Comparison of ENCODE assay signal across 8 cellular contexts in the genomic region with DNA sequence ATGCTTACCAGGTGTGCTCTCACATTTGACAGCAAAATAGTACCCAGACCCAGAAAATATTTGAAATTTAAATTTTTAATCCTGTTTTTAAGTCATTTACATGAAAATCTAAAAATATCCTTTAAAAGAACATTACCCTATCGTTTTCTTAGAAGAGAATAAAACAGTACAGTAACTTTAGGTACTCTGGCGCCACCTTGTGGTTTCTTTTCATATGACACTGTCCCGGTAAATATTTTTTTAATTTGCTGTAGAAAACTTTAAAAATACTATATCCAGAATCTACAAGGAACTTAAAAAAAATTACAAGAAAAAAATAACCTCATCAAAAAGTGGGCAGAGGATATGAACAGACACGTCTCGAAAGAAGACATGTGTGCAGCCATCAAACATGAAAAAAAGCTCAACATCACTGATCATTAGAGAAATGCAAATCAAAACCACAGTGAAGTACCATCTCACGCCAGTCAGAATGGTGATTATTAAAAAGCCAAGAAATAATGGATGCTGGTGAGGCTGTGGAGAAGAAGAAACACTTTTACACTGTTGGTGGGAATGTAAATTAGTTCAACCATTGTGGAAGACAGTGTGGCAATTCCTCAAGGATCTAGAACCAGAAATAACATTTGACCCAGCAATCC.
DNase-seq lines count a peak whose midpoint lies in the region; ATAC-seq and TF ChIP-seq lines count a peak whose summit lies in the region.

No MANE protein-coding gene starts in this region.

- H3K4me3 ChIP-seq in vagina = no peak overlapping the region

- no peaks in the 10 kb centered on the region for H3K9me3 ChIP-seq in vagina

- peak; percentile 58 for ATAC-seq in HG02840 (IDR thresholded peaks at IDR 0.05; ENCODE audit: low FRiP score, unreplicated experiment)
- ATAC-seq in activated CD8-positive, alpha-beta T cell treated with anti-CD3 and anti-CD28 coated beads for 36 hours = peak; percentile 47

- H3K27me3 ChIP-seq in vagina = no peaks in the 10 kb centered on the region

- peak; percentile 83 for TF ChIP-seq CTCF in activated CD8-positive, alpha-beta T cell treated with anti-CD3 and anti-CD28 coated beads for 36 hours (IDR thresholded peaks at IDR 0.05)
- TF ChIP-seq CTCF in endothelial cell (IDR thresholded peaks at IDR 0.05; ENCODE audit: unreplicated experiment) = peak; percentile 98
- TF ChIP-seq CTCF in vagina (IDR thresholded peaks at IDR 0.05) = peak; percentile 69 to 71 (median 71)

- no peak overlapping the region for H3K4me3 Mint-ChIP-seq in activated CD8-positive, alpha-beta T cell treated with anti-CD3 and anti-CD28 coated beads for 36 hours
- H3K4me3 Mint-ChIP-seq in endothelial cell (ENCODE audit: unreplicated experiment) = no peak overlapping the region

- no peaks in the 10 kb centered on the region for H3K36me3 ChIP-seq in vagina

- peaks cover 9% of the 10 kb centered on the region for H3K27me3 Mint-ChIP-seq in activated CD8-positive, alpha-beta T cell treated with anti-CD3 and anti-CD28 coated beads for 36 hours
- no peaks in the 10 kb centered on the region for H3K27me3 Mint-ChIP-seq in endothelial cell (ENCODE audit: unreplicated experiment)

- CTCF ChIA-PET in activated CD8-positive, alpha-beta T cell treated with anti-CD3 and anti-CD28 coated beads for 36 hours (lab: Charles Lee) = interaction anchor here (1.0 kb wide), 1 partner anchor 9 kb away, joined by 3 read pairs; no protein-coding TSS in a partner anchor

- H3K27ac ChIP-seq in vagina = no peak overlapping the region

- no peaks in the 10 kb centered on the region for H3K4me1 ChIP-seq in vagina

- H3K27ac Mint-ChIP-seq in activated CD8-positive, alpha-beta T cell treated with anti-CD3 and anti-CD28 coated beads for 36 hours = no peak overlapping the region
- no peak overlapping the region for H3K27ac Mint-ChIP-seq in endothelial cell (ENCODE audit: unreplicated experiment)

- POLR2A ChIA-PET in activated CD8-positive, alpha-beta T cell treated with anti-CD3 and anti-CD28 coated beads for 36 hours (lab: Charles Lee) = no interaction called here

- no peaks in the 10 kb centered on the region for H3K4me1 Mint-ChIP-seq in activated CD8-positive, alpha-beta T cell treated with anti-CD3 and anti-CD28 coated beads for 36 hours (ENCODE audit: low read depth)
- H3K4me1 Mint-ChIP-seq in endothelial cell (ENCODE audit: unreplicated experiment) = peaks cover 10% of the 10 kb centered on the region

- no peak for TF ChIP-seq POLR2A in vagina (IDR thresholded peaks at IDR 0.05)

- DNase-seq in NCI-H2029 treated with DMSO at 0.1 percent for 48 hours (lab: John Stamatoyannopoulos, UW) (peak; percentile 15), NCI-H2029 (lab: John Stamatoyannopoulos, UW) (no peak), NCI-H2227 (lab: John Stamatoyannopoulos, UW; ENCODE audit: unreplicated experiment) (peak; percentile 54), endothelial cell (ENCODE audit: low spot score) (peak; percentile 61), occipital lobe (lab: John Stamatoyannopoulos, UW) (peak; percentile 4), vagina (ENCODE audit: extremely low spot score in 2 of 2) (no peak)
- DNase-seq in activated CD8-positive, alpha-beta T cell treated with anti-CD3 and anti-CD28 coated beads for 36 hours = peak; percentile 71

- intact Hi-C loops in activated CD8-positive, alpha-beta T cell treated with anti-CD3 and anti-CD28 coated beads for 36 hours (cut with micrococcal nuclease) = no loop called here
- intact Hi-C loops in vagina (cut with DNase I) = no loop called here

- no peaks in the 10 kb centered on the region for H3K36me3 Mint-ChIP-seq in activated CD8-positive, alpha-beta T cell treated with anti-CD3 and anti-CD28 coated beads for 36 hours (ENCODE audit: low read depth)
- no peaks in the 10 kb centered on the region for H3K36me3 Mint-ChIP-seq in endothelial cell (ENCODE audit: low read depth, unreplicated experiment)

- no peaks in the 10 kb centered on the region for H3K9me3 Mint-ChIP-seq in activated CD8-positive, alpha-beta T cell treated with anti-CD3 and anti-CD28 coated beads for 36 hours
- H3K9me3 Mint-ChIP-seq in endothelial cell (ENCODE audit: unreplicated experiment) = no peaks in the 10 kb centered on the region

Comparison
In these comparisons a context has a peak if more than half of its experiments do, and no peak if none do; other contexts are left out.
1. DNase-seq: peak in NCI-H2029 treated with DMSO at 0.1 percent for 48 hours (single experiment), NCI-H2227 (single experiment), activated CD8-positive, alpha-beta T cell treated with anti-CD3 and anti-CD28 coated beads for 36 hours (single experiment), endothelial cell (single experiment) and occipital lobe (single experiment); none in NCI-H2029 (single experiment) and vagina (0 of 2).
2. Peak in every context shown above with its lines, with median percentiles within 50 percentile points of each other: CTCF ChIP-seq.